ENCODE assay signal across 8 cellular contexts in the genomic region with DNA sequence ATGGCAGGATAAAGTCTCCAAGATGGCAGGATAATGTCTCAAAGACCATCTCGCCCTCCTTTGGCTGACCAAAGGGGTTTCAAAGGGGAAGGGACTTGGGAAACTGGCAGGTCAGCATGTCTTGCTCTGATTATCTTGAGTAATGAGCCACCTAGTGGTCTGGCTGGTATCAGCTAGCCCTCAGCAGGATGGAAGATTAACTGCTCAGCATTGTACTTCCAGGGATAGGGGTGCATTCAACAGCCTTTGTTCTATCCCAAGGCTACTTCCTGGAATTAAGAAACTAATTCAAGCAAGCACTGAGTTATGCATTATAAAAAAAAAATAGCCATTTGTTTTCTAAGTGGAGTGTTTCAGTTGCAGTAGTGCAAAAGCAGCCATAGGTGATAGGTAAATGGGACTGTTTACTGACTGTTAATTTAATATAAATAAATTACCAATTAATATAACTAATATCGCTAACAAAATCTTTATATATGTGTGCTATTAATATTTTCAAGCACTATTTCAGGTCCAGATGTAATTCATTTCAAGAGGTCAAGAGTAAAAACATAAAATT.
DNase-seq lines count a peak whose midpoint lies in the region; ATAC-seq and TF ChIP-seq lines count a peak whose summit lies in the region.

No MANE protein-coding gene starts in this region.

- H3K27me3 Mint-ChIP-seq in activated CD4-positive, alpha-beta T cell treated with anti-CD3 and anti-CD28 coated beads, Interleukin-2, amount 10 ng/mL, durations not matched to agents 24 days and 14 days = no peaks in the 10 kb centered on the region

- TF ChIP-seq CTCF in cardiac fibroblast (IDR thresholded peaks at IDR 0.05; ENCODE audit: low read depth, low read length) (peak; percentile 29), gastrocnemius medialis (IDR thresholded peaks at IDR 0.05 in 4 of 5, conservative IDR thresholded peaks at IDR 0.05 in 1 of 5) (no peak)

- H3K27ac Mint-ChIP-seq in activated CD4-positive, alpha-beta T cell treated with anti-CD3 and anti-CD28 coated beads, Interleukin-2, amount 10 ng/mL, durations not matched to agents 24 days and 14 days = no peak overlapping the region

- H3K27me3 ChIP-seq in gastrocnemius medialis = no peaks in the 10 kb centered on the region

- H3K4me3 ChIP-seq in cardiac fibroblast (replicated peaks in 1 of 2; ENCODE audit: low read depth in 2 of 2, low read length in 2 of 2) (no peak overlapping the region), gastrocnemius medialis (peak overlapping the region in 1 of 4 donors; percentile 13)

- no peaks in the 10 kb centered on the region for H3K9me3 ChIP-seq in gastrocnemius medialis

- no peak for TF ChIP-seq POLR2A in gastrocnemius medialis (IDR thresholded peaks at IDR 0.05)

- H3K4me1 ChIP-seq in gastrocnemius medialis = no peaks in the 10 kb centered on the region

- in situ Hi-C loops in gastrocnemius medialis (cut with MboI; ENCODE audit: low sequenced_read_pairs in 4 of 4) = no loop called here

- ATAC-seq in HG02870 (IDR thresholded peaks at IDR 0.05; ENCODE audit: unreplicated experiment) (peak; percentile 70), gastrocnemius medialis (no peak), GM21825 (IDR thresholded peaks at IDR 0.05; ENCODE audit: unreplicated experiment) (no peak)

- peak; percentile 89 for DNase-seq in DMS53 (lab: John Stamatoyannopoulos, UW)
- DNase-seq in NCI-H69 (lab: John Stamatoyannopoulos, UW) = peak; percentile 87
- DNase-seq in cardiac fibroblast (ENCODE audit: low read depth in 2 of 2) = peak in 1 of 2 donors; percentile 26
- peak; percentile 17 for DNase-seq in mucosa of gallbladder (ENCODE audit: low spot score)
- no peak for DNase-seq in gastrocnemius medialis
- no peak for DNase-seq in activated CD4-positive, alpha-beta T cell treated with anti-CD3 and anti-CD28 coated beads, Interleukin-2, amount 10 ng/mL, durations not matched to agents 24 days and 14 days

- H3K36me3 ChIP-seq in gastrocnemius medialis = no peaks in the 10 kb centered on the region

- H3K36me3 Mint-ChIP-seq in activated CD4-positive, alpha-beta T cell treated with anti-CD3 and anti-CD28 coated beads, Interleukin-2, amount 10 ng/mL, durations not matched to agents 24 days and 14 days (ENCODE audit: low read depth) = no peaks in the 10 kb centered on the region

- H3K9me3 Mint-ChIP-seq in activated CD4-positive, alpha-beta T cell treated with anti-CD3 and anti-CD28 coated beads, Interleukin-2, amount 10 ng/mL, durations not matched to agents 24 days and 14 days = no peaks in the 10 kb centered on the region

- H3K4me3 Mint-ChIP-seq in activated CD4-positive, alpha-beta T cell treated with anti-CD3 and anti-CD28 coated beads, Interleukin-2, amount 10 ng/mL, durations not matched to agents 24 days and 14 days = no peak overlapping the region

- H3K4me1 Mint-ChIP-seq in activated CD4-positive, alpha-beta T cell treated with anti-CD3 and anti-CD28 coated beads, Interleukin-2, amount 10 ng/mL, durations not matched to agents 24 days and 14 days = no peaks in the 10 kb centered on the region

- no peak overlapping the region for H3K27ac ChIP-seq in gastrocnemius medialis

- intact Hi-C loops in gastrocnemius medialis (cut with DNase I; ENCODE audit: low total_unique reads) = no loop called here
- intact Hi-C loops in activated CD4-positive, alpha-beta T cell treated with anti-CD3 and anti-CD28 coated beads, Interleukin-2, amount 10 ng/mL, durations not matched to agents 24 days and 14 days (cut with micrococcal nuclease) = no loop called here

Comparison
In these comparisons a context has a peak if more than half of its experiments do, and no peak if none do; other contexts are left out.
1. DNase-seq: peak in DMS53 (single experiment), NCI-H69 (single experiment) and mucosa of gallbladder (single experiment); none in gastrocnemius medialis (0 of 2) and activated CD4-positive, alpha-beta T cell treated with anti-CD3 and anti-CD28 coated beads, Interleukin-2, amount 10 ng/mL, durations not matched to agents 24 days and 14 days (single experiment).